Comparison of ENCODE assay signal across 1 cellular context in genomic region chr2:158650646-158651357, GRCh38.
TF ChIP-seq lines count a peak whose summit lies in the region.

No MANE protein-coding gene starts in this region.

TF ChIP-seq in GM23338, 12 proteins besides CTCF, POLR2A, EP300 and RAD21 (continued from another document):
- TF ChIP-seq ZNF462 (CRISPR knock-in tag; IDR thresholded peaks at IDR 0.05) = no peak
- no peak for TF ChIP-seq EZH2 (IDR thresholded peaks at IDR 0.05; ENCODE audit: low read depth, unreplicated experiment)
- no peak for TF ChIP-seq EZH2phosphoT487 (IDR thresholded peaks at IDR 0.05; ENCODE audit: unreplicated experiment)
- no peak for TF ChIP-seq ZNF114 (CRISPR knock-in tag; IDR thresholded peaks at IDR 0.05)
- TF ChIP-seq JUNB (IDR thresholded peaks at IDR 0.05; ENCODE audit: unreplicated experiment) = no peak
- TF ChIP-seq ETS1 (IDR thresholded peaks at IDR 0.05) = no peak
- no peak for TF ChIP-seq CREB1 (CRISPR knock-in tag; IDR thresholded peaks at IDR 0.05; ENCODE audit: low read depth)
- TF ChIP-seq STAT1 (IDR thresholded peaks at IDR 0.05; ENCODE audit: unreplicated experiment) = no peak
TF ChIP-seq in GM23338: peak in this region for 0.
